ENCODE assay signal across 1 cellular context in the genomic region with DNA sequence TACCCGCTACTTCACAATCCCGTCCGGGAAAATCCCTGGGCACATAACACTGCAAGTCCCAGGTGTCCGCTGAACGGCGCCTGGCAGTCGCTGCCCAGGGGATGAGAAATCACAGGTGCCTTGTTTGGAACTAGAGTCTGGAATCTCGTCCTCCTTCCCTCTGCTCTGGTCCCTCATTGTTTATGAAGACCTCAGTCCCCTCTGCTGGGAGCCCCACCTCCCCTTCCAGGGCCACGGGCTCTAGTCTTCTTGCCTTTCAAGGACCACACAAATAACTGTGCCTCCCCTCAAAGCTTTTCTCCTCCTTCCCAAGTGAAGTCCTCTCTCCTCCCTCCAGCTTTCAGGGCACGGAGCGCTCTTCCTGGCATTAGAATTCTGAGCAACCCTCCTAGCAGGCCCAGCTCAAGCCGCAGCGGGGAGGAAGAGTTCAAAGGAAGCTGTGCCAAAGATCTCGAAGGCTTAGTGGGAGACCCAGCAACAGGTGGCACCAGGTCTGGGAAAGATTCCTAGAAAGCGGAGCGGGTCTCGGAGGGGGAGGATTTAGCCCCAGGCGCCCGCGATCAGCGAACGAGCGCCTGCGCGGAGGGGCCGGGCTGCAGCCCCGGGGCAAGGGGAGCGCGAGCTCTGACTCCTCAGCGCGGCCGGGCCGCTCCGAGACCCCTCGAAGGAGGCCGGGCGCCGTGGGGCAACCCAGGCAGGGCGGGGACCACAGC.
TF ChIP-seq lines count a peak whose summit lies in the region.
"Not testable (repeated sequence)": the region's sequence is repeated elsewhere in the genome, so short reads cannot be mapped to it uniquely, and the experiment has no call there.

No MANE protein-coding gene starts in this region.

TF ChIP-seq in HepG2, 621 proteins besides CTCF, POLR2A, EP300 and RAD21 (continued from another document and continues in another):
- TF ChIP-seq ZNF142 (CRISPR knock-in tag; IDR thresholded peaks at IDR 0.05) (peak; percentile 4; the same call in 1 of the 2 replicates), NR2F6 (IDR thresholded peaks at IDR 0.05) (peak; percentile 32; the same call in 1 of the 2 replicates), BRF2 (CRISPR knock-in tag; IDR thresholded peaks at IDR 0.05) (peak; percentile 20), ZBTB3 (CRISPR knock-in tag; IDR thresholded peaks at IDR 0.05; ENCODE audit: borderline replicate concordance, low read depth) (0 out of 2 replicates have a peak, but pooled peaks have one; percentile 5), ZNF572 (CRISPR knock-in tag; IDR thresholded peaks at IDR 0.05) (peak; percentile 48; the same call in 1 of the 2 replicates), ZNF160 (CRISPR knock-in tag; IDR thresholded peaks at IDR 0.05) (0 out of 2 replicates have a peak, but pooled peaks have one; percentile 49), ZNF205 (CRISPR knock-in tag; IDR thresholded peaks at IDR 0.05) (0 out of 2 replicates have a peak, but pooled peaks have one; percentile 45), NCOA1 (CRISPR knock-in tag; IDR thresholded peaks at IDR 0.05) (peak; percentile 37; the same call in 1 of the 2 replicates), GPN1 (CRISPR knock-in tag; IDR thresholded peaks at IDR 0.05; ENCODE audit: borderline replicate concordance) (0 out of 2 replicates have a peak, but pooled peaks have one; percentile 56), ZNF615 (CRISPR knock-in tag; IDR thresholded peaks at IDR 0.05; ENCODE audit: borderline replicate concordance) (peak; percentile 70; the same call in 1 of the 2 replicates), ARHGAP35 (CRISPR knock-in tag; IDR thresholded peaks at IDR 0.05; ENCODE audit: borderline replicate concordance) (0 out of 2 replicates have a peak, but pooled peaks have one; percentile 43), ISL2 (CRISPR knock-in tag; IDR thresholded peaks at IDR 0.05) (0 out of 2 replicates have a peak, but pooled peaks have one; percentile 18), SMAD1 (CRISPR knock-in tag; IDR thresholded peaks at IDR 0.05; ENCODE audit: borderline replicate concordance, low read depth) (0 out of 2 replicates have a peak, but pooled peaks have one; percentile 7), SOX5 (CRISPR knock-in tag; IDR thresholded peaks at IDR 0.05; ENCODE audit: borderline replicate concordance) (0 out of 2 replicates have a peak, but pooled peaks have one; percentile 14), FOXC1 (CRISPR knock-in tag; IDR thresholded peaks at IDR 0.05; ENCODE audit: borderline replicate concordance) (0 out of 2 replicates have a peak, but pooled peaks have one; percentile 43), AKAP8 (CRISPR knock-in tag; IDR thresholded peaks at IDR 0.05) (peak; percentile 16; the same call in 1 of the 2 replicates), ZNF704 (CRISPR knock-in tag; IDR thresholded peaks at IDR 0.05; ENCODE audit: borderline replicate concordance) (0 out of 2 replicates have a peak, but pooled peaks have one; percentile 26), ZNF619 (CRISPR knock-in tag; IDR thresholded peaks at IDR 0.05) (peak; percentile 24; the same call in 1 of the 2 replicates)
- TF ChIP-seq, protein P1, sequence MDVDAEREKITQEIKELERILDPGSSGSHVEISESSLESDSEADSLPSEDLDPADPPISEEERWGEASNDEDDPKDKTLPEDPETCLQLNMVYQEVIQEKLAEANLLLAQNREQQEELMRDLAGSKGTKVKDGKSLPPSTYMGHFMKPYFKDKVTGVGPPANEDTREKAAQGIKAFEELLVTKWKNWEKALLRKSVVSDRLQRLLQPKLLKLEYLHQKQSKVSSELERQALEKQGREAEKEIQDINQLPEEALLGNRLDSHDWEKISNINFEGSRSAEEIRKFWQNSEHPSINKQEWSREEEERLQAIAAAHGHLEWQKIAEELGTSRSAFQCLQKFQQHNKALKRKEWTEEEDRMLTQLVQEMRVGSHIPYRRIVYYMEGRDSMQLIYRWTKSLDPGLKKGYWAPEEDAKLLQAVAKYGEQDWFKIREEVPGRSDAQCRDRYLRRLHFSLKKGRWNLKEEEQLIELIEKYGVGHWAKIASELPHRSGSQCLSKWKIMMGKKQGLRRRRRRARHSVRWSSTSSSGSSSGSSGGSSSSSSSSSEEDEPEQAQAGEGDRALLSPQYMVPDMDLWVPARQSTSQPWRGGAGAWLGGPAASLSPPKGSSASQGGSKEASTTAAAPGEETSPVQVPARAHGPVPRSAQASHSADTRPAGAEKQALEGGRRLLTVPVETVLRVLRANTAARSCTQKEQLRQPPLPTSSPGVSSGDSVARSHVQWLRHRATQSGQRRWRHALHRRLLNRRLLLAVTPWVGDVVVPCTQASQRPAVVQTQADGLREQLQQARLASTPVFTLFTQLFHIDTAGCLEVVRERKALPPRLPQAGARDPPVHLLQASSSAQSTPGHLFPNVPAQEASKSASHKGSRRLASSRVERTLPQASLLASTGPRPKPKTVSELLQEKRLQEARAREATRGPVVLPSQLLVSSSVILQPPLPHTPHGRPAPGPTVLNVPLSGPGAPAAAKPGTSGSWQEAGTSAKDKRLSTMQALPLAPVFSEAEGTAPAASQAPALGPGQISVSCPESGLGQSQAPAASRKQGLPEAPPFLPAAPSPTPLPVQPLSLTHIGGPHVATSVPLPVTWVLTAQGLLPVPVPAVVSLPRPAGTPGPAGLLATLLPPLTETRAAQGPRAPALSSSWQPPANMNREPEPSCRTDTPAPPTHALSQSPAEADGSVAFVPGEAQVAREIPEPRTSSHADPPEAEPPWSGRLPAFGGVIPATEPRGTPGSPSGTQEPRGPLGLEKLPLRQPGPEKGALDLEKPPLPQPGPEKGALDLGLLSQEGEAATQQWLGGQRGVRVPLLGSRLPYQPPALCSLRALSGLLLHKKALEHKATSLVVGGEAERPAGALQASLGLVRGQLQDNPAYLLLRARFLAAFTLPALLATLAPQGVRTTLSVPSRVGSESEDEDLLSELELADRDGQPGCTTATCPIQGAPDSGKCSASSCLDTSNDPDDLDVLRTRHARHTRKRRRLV (CRISPR knock-in tag; IDR thresholded peaks at IDR 0.05), result 0 out of 2 replicates have a peak, but pooled peaks have one; percentile 25
- not testable (repeated sequence) for TF ChIP-seq NR2F6 (CRISPR knock-in tag; IDR thresholded peaks at IDR 0.05)
- TF ChIP-seq, protein P2, sequence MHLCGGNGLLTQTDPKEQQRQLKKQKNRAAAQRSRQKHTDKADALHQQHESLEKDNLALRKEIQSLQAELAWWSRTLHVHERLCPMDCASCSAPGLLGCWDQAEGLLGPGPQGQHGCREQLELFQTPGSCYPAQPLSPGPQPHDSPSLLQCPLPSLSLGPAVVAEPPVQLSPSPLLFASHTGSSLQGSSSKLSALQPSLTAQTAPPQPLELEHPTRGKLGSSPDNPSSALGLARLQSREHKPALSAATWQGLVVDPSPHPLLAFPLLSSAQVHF (CRISPR knock-in tag; IDR thresholded peaks at IDR 0.05), result 0 out of 2 replicates have a peak, but pooled peaks have one; percentile 39
- TF ChIP-seq, protein P3, sequence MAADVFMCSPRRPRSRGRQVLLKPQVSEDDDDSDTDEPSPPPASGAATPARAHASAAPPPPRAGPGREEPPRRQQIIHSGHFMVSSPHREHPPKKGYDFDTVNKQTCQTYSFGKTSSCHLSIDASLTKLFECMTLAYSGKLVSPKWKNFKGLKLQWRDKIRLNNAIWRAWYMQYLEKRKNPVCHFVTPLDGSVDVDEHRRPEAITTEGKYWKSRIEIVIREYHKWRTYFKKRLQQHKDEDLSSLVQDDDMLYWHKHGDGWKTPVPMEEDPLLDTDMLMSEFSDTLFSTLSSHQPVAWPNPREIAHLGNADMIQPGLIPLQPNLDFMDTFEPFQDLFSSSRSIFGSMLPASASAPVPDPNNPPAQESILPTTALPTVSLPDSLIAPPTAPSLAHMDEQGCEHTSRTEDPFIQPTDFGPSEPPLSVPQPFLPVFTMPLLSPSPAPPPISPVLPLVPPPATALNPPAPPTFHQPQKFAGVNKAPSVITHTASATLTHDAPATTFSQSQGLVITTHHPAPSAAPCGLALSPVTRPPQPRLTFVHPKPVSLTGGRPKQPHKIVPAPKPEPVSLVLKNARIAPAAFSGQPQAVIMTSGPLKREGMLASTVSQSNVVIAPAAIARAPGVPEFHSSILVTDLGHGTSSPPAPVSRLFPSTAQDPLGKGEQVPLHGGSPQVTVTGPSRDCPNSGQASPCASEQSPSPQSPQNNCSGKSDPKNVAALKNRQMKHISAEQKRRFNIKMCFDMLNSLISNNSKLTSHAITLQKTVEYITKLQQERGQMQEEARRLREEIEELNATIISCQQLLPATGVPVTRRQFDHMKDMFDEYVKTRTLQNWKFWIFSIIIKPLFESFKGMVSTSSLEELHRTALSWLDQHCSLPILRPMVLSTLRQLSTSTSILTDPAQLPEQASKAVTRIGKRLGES (CRISPR knock-in tag; IDR thresholded peaks at IDR 0.05; ENCODE audit: borderline replicate concordance), result 0 out of 2 replicates have a peak, but pooled peaks have one; percentile 57
- TF ChIP-seq, protein P4, sequence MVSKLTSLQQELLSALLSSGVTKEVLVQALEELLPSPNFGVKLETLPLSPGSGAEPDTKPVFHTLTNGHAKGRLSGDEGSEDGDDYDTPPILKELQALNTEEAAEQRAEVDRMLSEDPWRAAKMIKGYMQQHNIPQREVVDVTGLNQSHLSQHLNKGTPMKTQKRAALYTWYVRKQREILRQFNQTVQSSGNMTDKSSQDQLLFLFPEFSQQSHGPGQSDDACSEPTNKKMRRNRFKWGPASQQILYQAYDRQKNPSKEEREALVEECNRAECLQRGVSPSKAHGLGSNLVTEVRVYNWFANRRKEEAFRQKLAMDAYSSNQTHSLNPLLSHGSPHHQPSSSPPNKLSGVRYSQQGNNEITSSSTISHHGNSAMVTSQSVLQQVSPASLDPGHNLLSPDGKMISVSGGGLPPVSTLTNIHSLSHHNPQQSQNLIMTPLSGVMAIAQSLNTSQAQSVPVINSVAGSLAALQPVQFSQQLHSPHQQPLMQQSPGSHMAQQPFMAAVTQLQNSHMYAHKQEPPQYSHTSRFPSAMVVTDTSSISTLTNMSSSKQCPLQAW (CRISPR knock-in tag; IDR thresholded peaks at IDR 0.05), result 0 out of 2 replicates have a peak, but pooled peaks have one; percentile 28
- TF ChIP-seq, protein P5, sequence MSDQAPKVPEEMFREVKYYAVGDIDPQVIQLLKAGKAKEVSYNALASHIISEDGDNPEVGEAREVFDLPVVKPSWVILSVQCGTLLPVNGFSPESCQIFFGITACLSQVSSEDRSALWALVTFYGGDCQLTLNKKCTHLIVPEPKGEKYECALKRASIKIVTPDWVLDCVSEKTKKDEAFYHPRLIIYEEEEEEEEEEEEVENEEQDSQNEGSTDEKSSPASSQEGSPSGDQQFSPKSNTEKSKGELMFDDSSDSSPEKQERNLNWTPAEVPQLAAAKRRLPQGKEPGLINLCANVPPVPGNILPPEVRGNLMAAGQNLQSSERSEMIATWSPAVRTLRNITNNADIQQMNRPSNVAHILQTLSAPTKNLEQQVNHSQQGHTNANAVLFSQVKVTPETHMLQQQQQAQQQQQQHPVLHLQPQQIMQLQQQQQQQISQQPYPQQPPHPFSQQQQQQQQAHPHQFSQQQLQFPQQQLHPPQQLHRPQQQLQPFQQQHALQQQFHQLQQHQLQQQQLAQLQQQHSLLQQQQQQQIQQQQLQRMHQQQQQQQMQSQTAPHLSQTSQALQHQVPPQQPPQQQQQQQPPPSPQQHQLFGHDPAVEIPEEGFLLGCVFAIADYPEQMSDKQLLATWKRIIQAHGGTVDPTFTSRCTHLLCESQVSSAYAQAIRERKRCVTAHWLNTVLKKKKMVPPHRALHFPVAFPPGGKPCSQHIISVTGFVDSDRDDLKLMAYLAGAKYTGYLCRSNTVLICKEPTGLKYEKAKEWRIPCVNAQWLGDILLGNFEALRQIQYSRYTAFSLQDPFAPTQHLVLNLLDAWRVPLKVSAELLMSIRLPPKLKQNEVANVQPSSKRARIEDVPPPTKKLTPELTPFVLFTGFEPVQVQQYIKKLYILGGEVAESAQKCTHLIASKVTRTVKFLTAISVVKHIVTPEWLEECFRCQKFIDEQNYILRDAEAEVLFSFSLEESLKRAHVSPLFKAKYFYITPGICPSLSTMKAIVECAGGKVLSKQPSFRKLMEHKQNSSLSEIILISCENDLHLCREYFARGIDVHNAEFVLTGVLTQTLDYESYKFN (CRISPR knock-in tag; conservative IDR thresholded peaks at IDR 0.05), result peak; percentile 12; the same call in 1 of the 2 replicates
